8 cellular contexts compared by ENCODE assay signal in the genomic region with DNA sequence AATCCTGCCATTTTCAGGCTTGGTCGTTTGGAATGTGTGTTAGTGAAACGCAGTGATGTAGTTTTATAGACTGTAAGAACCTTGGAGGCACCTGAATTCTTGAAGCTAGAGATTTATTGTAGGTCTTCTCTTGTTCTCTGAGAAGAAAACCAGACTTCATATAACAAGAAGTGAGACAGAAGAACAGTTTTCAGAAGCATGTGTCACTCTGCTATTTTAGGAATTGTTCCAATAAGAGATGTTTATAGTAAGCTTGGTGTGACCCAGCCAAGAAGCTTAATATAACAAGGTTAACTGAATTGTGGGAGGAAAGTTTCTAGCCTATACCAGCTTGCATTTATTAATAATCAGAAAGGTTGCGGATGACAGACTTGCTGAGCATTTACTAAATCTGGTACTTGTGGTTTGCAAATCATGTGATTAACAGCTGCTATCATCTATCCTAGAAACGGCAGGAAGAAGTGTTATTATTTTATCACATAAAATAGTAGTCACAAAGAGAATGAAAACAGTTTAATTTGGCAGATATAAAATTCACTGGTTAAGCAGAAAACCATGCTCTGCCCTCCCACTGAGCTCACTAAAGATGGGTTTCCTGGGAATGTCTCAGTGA. TPM values are rescaled to one million over a fixed set of nuclear protein-coding genes. Genes with fewer than 3 reads are reported as not detected.
DNase-seq lines count a peak whose midpoint lies in the region; ATAC-seq and TF ChIP-seq lines count a peak whose summit lies in the region.

No MANE protein-coding gene starts in this region.

- 13 to 30% (median 26%) methylated on average over 4 of the region's 4 CpGs for WGBS in psoas muscle, 3 donors

- in situ Hi-C loops in astrocyte of the cerebellum (cut with HindIII; ENCODE audit: low sequenced_read_pairs), result loop anchor here (10.0 kb wide), 1 partner anchor 157 kb away; no protein-coding TSS in a partner anchor

- no peaks in the 10 kb centered on the region; a peak in 1 of 22 replicates for H3K36me3 ChIP-seq in BLaER1 treated with 17β-estradiol and CSF1 and Interleukin-3, amounts not matched to agents 10 nM and 100 nM
- no peaks in the 10 kb centered on the region for H3K36me3 ChIP-seq in psoas muscle (ENCODE audit: insufficient read depth in 1 of 2, low read depth in 1 of 2)

- H3K9me3 ChIP-seq in BLaER1 treated with 17β-estradiol and CSF1 and Interleukin-3, amounts not matched to agents 10 nM and 100 nM (replicated peaks in 1 of 11), result no peaks in the 10 kb centered on the region
- H3K9me3 ChIP-seq in psoas muscle, result no peaks in the 10 kb centered on the region

- intact Hi-C loops in psoas muscle (cut with DNase I), result no loop called here

- peak overlapping the region in 10 of 11 experiments; percentile 56 to 80 (median 70); a peak in 21 of 22 replicates for H3K27ac ChIP-seq in BLaER1 treated with 17β-estradiol and CSF1 and Interleukin-3, amounts not matched to agents 10 nM and 100 nM
- no peak overlapping the region for H3K27ac ChIP-seq in psoas muscle

- H3K9ac ChIP-seq in BLaER1 treated with 17β-estradiol and CSF1 and Interleukin-3, amounts not matched to agents 10 nM and 100 nM, result peak overlapping the region in 10 of 11 experiments; percentile 46 to 77 (median 64); a peak in 20 of 22 replicates

- H3K4me1 ChIP-seq in BLaER1 treated with 17β-estradiol and CSF1 and Interleukin-3, amounts not matched to agents 10 nM and 100 nM, result peaks cover 79 to 98% (median 90%) of the 10 kb centered on the region in 10 experiments
- H3K4me1 ChIP-seq in psoas muscle, result peaks cover 12% of the 10 kb centered on the region

- peak overlapping the region; percentile 80 to 99 (median 93) for H3K4me2 ChIP-seq in BLaER1 treated with 17β-estradiol and CSF1 and Interleukin-3, amounts not matched to agents 10 nM and 100 nM

- ATAC-seq in GM19372 (IDR thresholded peaks at IDR 0.05; ENCODE audit: low read depth, unreplicated experiment), result peak; percentile 74
- peak; percentile 73 for ATAC-seq in HG03196 (IDR thresholded peaks at IDR 0.05; ENCODE audit: unreplicated experiment)
- ATAC-seq in psoas muscle, result peak in 3 of 4 donors; percentile 19 to 49 (median 39)

- DNase-seq in astrocyte of the cerebellum (ENCODE audit: low read depth) (peak; percentile 81), psoas muscle (no peak), NCI-H2196 (lab: John Stamatoyannopoulos, UW; ENCODE audit: unreplicated experiment) (no peak), epidermal melanocyte (ENCODE audit: insufficient read length, low spot score) (no peak), NCI-H187 (lab: John Stamatoyannopoulos, UW) (no peak)

- no peaks in the 10 kb centered on the region; a peak in 1 of 22 replicates for H3K27me3 ChIP-seq in BLaER1 treated with 17β-estradiol and CSF1 and Interleukin-3, amounts not matched to agents 10 nM and 100 nM
- H3K27me3 ChIP-seq in psoas muscle (ENCODE audit: insufficient read depth in 3 of 3, low read length in 2 of 3), result peaks cover 0 to 2% (median 0%) of the 10 kb centered on the region in 3 donors

- TF ChIP-seq CTCF in astrocyte of the cerebellum (IDR thresholded peaks at IDR 0.05; ENCODE audit: low read depth, low read length, missing control alignments) (no peak), psoas muscle (IDR thresholded peaks at IDR 0.05) (no peak)

- no peaks in the 10 kb centered on the region; a peak in 1 of 22 replicates for H4K20me1 ChIP-seq in BLaER1 treated with 17β-estradiol and CSF1 and Interleukin-3, amounts not matched to agents 10 nM and 100 nM

- H3K4me3 ChIP-seq in BLaER1 treated with 17β-estradiol and CSF1 and Interleukin-3, amounts not matched to agents 10 nM and 100 nM, result peak overlapping the region in 8 of 10 experiments; percentile 22 to 69 (median 52); a peak in 15 of 20 replicates
- H3K4me3 ChIP-seq in astrocyte of the cerebellum (ENCODE audit: low read depth, low read length) (no peak overlapping the region), psoas muscle (no peak overlapping the region)

RNA-seq across cellular contexts. Expression of a gene that starts 49.2 kb away (rescaled TPM):
- 1 to 10 TPM; 2.7 to 3.8 (median 3.3) TPM for total RNA-seq in psoas muscle
- 1 to 10 TPM in 1 of 3 donors, under 1 TPM in 2; 0.30 to 1.2 (median 0.32) TPM for polyA plus RNA-seq in psoas muscle

Comparison
In these comparisons a context has a peak if more than half of its experiments do, and no peak if none do; other contexts are left out.
1. H3K4me3 ChIP-seq: peak in BLaER1 treated with 17β-estradiol and CSF1 and Interleukin-3, amounts not matched to agents 10 nM and 100 nM (8 of 10); none in astrocyte of the cerebellum (single experiment) and psoas muscle (single experiment).
2. Peak in every context shown above with its lines, with median percentiles within 50 percentile points of each other: ATAC-seq.